In genomic region chr20:48781634-48782033, GRCh38 we compare ENCODE assay signal across 21 cellular contexts. TPM values are rescaled to one million over a fixed set of nuclear protein-coding genes. Genes with fewer than 3 reads are reported as not detected.
DNase-seq lines count a peak whose midpoint lies in the region; ATAC-seq and TF ChIP-seq lines count a peak whose summit lies in the region.
"Had no signal": no experiment of that assay in that cellular context is flagged by ENCODE, and none has a peak within 500 bp of the region (broad histone marks: within the 10 kb centered on the region; RNA-seq: fewer than 3 reads in every experiment).

No MANE protein-coding gene starts in this region.

- no peaks in the 10 kb centered on the region for H3K27me3 Mint-ChIP-seq in activated CD4-positive, alpha-beta T cell treated with anti-CD3 and anti-CD28 coated beads, Interleukin-2, amount 10 ng/mL, durations not matched to agents 24 days and 14 days
- no peaks in the 10 kb centered on the region for H3K27me3 Mint-ChIP-seq in activated B cell treated with CpG ODN at 0.5 μM for 24 hours

- H3K36me3 ChIP-seq in neutrophil: peaks cover 18% of the 10 kb centered on the region
- H3K36me3 ChIP-seq: gastrocnemius medialis, SJSA1 had no signal

- H3K4me3 ChIP-seq in GM08714 (ENCODE audit: low read length) (peak overlapping the region; percentile 18; the same call in 1 of the 2 replicates), neutrophil (ENCODE audit: low read depth in 1 of 2, low read length in 1 of 2) (peak overlapping the region; percentile 33 to 59)
- H3K4me3 ChIP-seq: gastrocnemius medialis, hepatocyte, SJSA1, testis had no signal

- peaks cover 98 to 100% of the 10 kb centered on the region in 2 experiments for H3K4me1 ChIP-seq in neutrophil (ENCODE audit: control insufficient read depth in 1 of 2, insufficient read depth in 1 of 2, low read depth in 1 of 2, low read length in 1 of 2)
- H3K4me1 ChIP-seq: gastrocnemius medialis, testis had no signal

- POLR2A ChIA-PET in activated B cell treated with CpG ODN at 0.5 μM for 24 hours (lab: Charles Lee): interaction anchor here (0.7 to 1.4 kb wide), 7 partner anchors 9 to 45 kb away, joined by 3 to 7 read pairs (median 3); partner anchors contain the start of gene PREX1

- H3K27ac Mint-ChIP-seq in activated CD4-positive, alpha-beta T cell treated with anti-CD3 and anti-CD28 coated beads, Interleukin-2, amount 10 ng/mL, durations not matched to agents 24 days and 14 days: peak overlapping the region; percentile 57
- no peak overlapping the region for H3K27ac Mint-ChIP-seq in activated B cell treated with CpG ODN at 0.5 μM for 24 hours

- DNase-seq in activated CD4-positive, alpha-beta T cell treated with anti-CD3 and anti-CD28 coated beads, Interleukin-2, amount 10 ng/mL, durations not matched to agents 24 days and 14 days: no peak
- no peak for DNase-seq in activated CD4-positive, alpha-beta T cell treated with anti-CD3 and anti-CD28 coated beads for 48 hours
- no peak for DNase-seq in activated B cell treated with CpG ODN at 0.5 μM for 24 hours
- DNase-seq in D341Med (ENCODE audit: low spot score): no peak
- no peak for DNase-seq in kidney tubule cell (ENCODE audit: low spot score)
- DNase-seq: caudate nucleus; DMS53; gastrocnemius medialis; GF-D8; KG1; NCI-H1417 treated with DMSO at 0.1 percent for 48 hours; NCI-H2081; NCI-H226; occipital lobe; stimulated activated naive CD8-positive, alpha-beta T cell treated with anti-CD3 and anti-CD28 coated beads, Interleukin-15, Interleukin-2, amounts not matched to agents 100 U/mL and 50 U/mL, for 24 hours; testis had no signal

- H3K9me3 ChIP-seq in neutrophil: no peaks in the 10 kb centered on the region
- H3K9me3 ChIP-seq: gastrocnemius medialis, SJSA1, testis had no signal

- intact Hi-C loops in activated CD4-positive, alpha-beta T cell treated with anti-CD3 and anti-CD28 coated beads, Interleukin-2, amount 10 ng/mL, durations not matched to agents 24 days and 14 days (cut with micrococcal nuclease): no loop called here
- intact Hi-C loops in activated B cell treated with CpG ODN at 0.5 μM for 24 hours (cut with micrococcal nuclease): loop anchor here (2.0 kb wide), 1 partner anchor 57 kb away; no protein-coding TSS in a partner anchor

- H3K4me3 Mint-ChIP-seq in activated CD4-positive, alpha-beta T cell treated with anti-CD3 and anti-CD28 coated beads, Interleukin-2, amount 10 ng/mL, durations not matched to agents 24 days and 14 days: no peak overlapping the region
- H3K4me3 Mint-ChIP-seq in activated B cell treated with CpG ODN at 0.5 μM for 24 hours: no peak overlapping the region

- CTCF ChIA-PET in activated B cell treated with CpG ODN at 0.5 μM for 24 hours (lab: Charles Lee): interaction anchor here (1.1 kb wide), 1 partner anchor 30 kb away, joined by 3 read pairs; no protein-coding TSS in a partner anchor

- H3K27me3 ChIP-seq in neutrophil: no peaks in the 10 kb centered on the region
- H3K27me3 ChIP-seq: gastrocnemius medialis, hepatocyte, SJSA1, testis had no signal

- H3K9me3 Mint-ChIP-seq in activated CD4-positive, alpha-beta T cell treated with anti-CD3 and anti-CD28 coated beads, Interleukin-2, amount 10 ng/mL, durations not matched to agents 24 days and 14 days: peaks cover 6% of the 10 kb centered on the region
- peaks cover 6% of the 10 kb centered on the region for H3K9me3 Mint-ChIP-seq in activated B cell treated with CpG ODN at 0.5 μM for 24 hours

- peaks cover 29% of the 10 kb centered on the region for H3K4me1 Mint-ChIP-seq in activated CD4-positive, alpha-beta T cell treated with anti-CD3 and anti-CD28 coated beads, Interleukin-2, amount 10 ng/mL, durations not matched to agents 24 days and 14 days
- no peaks in the 10 kb centered on the region for H3K4me1 Mint-ChIP-seq in activated B cell treated with CpG ODN at 0.5 μM for 24 hours

- H3K36me3 Mint-ChIP-seq in activated CD4-positive, alpha-beta T cell treated with anti-CD3 and anti-CD28 coated beads, Interleukin-2, amount 10 ng/mL, durations not matched to agents 24 days and 14 days (ENCODE audit: low read depth): peaks cover 35% of the 10 kb centered on the region
- H3K36me3 Mint-ChIP-seq in activated B cell treated with CpG ODN at 0.5 μM for 24 hours (ENCODE audit: low read depth): peaks cover 14% of the 10 kb centered on the region

- TF ChIP-seq CTCF in activated B cell treated with CpG ODN at 0.5 μM for 24 hours (IDR thresholded peaks at IDR 0.05) (no peak), neutrophil (IDR thresholded peaks at IDR 0.05) (no peak)

- H3K27ac ChIP-seq in neutrophil: peak overlapping the region; percentile 99
- H3K27ac ChIP-seq: gastrocnemius medialis, hepatocyte, SJSA1, testis had no signal

- ATAC-seq in activated B cell treated with CpG ODN at 0.5 μM for 24 hours (ENCODE audit: low read depth) (peak; percentile 19), GM18907 (IDR thresholded peaks at IDR 0.05; ENCODE audit: unreplicated experiment) (no peak)
- ATAC-seq: gastrocnemius medialis had no signal

RNA-seq across cellular contexts. Expression of gene PREX1, which starts 46.2 kb away (rescaled TPM):
- 64.3 and 65.5 TPM in 2 replicates for total RNA-seq in activated CD4-positive, alpha-beta T cell treated with anti-CD3 and anti-CD28 coated beads, Interleukin-2, amount 10 ng/mL, durations not matched to agents 24 days and 14 days
- 65.0 and 71.4 TPM in 2 replicates for total RNA-seq in activated B cell treated with CpG ODN at 0.5 μM for 24 hours
